Comparison of ENCODE assay signal across 25 cellular contexts in the genomic region with DNA sequence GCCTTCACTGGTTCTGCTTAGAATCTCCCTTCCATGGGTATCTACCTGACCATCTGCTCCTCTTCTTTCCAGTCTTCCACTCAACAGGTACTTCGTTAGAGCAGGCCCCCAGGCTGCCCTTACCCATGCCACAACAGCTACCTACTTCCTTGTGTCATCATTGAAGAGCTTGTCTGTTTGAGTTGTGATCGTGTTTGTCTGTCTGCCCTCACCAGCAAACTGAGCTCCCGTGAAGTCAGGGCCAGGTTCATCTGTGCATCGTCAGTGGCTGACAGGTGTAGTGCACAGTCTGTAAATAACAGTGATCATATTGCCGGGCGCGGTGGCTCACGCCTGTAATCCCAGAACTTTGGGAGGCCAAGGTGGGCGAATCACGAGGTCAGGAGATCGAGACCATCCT. TPM values are rescaled to one million over a fixed set of nuclear protein-coding genes. Genes with fewer than 3 reads are reported as not detected.
DNase-seq lines count a peak whose midpoint lies in the region; ATAC-seq and TF ChIP-seq lines count a peak whose summit lies in the region.
"Had no signal": no experiment of that assay in that cellular context is flagged by ENCODE, and none has a peak within 500 bp of the region (broad histone marks: within the 10 kb centered on the region; RNA-seq: fewer than 3 reads in every experiment).

No MANE protein-coding gene starts in this region.

- DNase-seq in activated T-cell treated with anti-CD3 and anti-CD28 coated beads, Interleukin-2, amount 50 U/mL, for 24 hours: no peak
- no peak for DNase-seq in activated T-cell treated with anti-CD3 and anti-CD28 coated beads for 4 hours
- no peak for DNase-seq in T-helper 17 cell
- no peak for DNase-seq in nephron progenitor cell
- DNase-seq in activated CD4-positive, alpha-beta T cell treated with anti-CD3 and anti-CD28 coated beads, Interleukin-2, amount 10 ng/mL, durations not matched to agents 7 days and 5 days: no peak
- no peak for DNase-seq in A172 (ENCODE audit: low spot score)
- DNase-seq: activated B cell treated with CpG ODN at 0.5 μM for 24 hours; activated CD4-positive, alpha-beta T cell treated with anti-CD3 and anti-CD28 coated beads, Interleukin-2, amount 50 U/mL, for 1 hour; activated naive CD4-positive, alpha-beta T cell; activated T-cell treated with anti-CD3 and anti-CD28 coated beads, Interleukin-2, amount 50 U/mL, for 48 hours; CD4-positive, alpha-beta T cell; EL; hypothalamus; left cardiac atrium; NCI-H1092 treated with DMSO at 0.1 percent for 48 hours; NCI-H187; pancreas; stimulated activated CD4-positive, alpha-beta T cell treated with anti-CD3 and anti-CD28 coated beads, Interleukin-1b, Interleukin-23, amount 100 ng/mL, for 48 hours; T-helper 1 cell had no signal

- no peak overlapping the region for H3K4me3 ChIP-seq in HEK293 (ENCODE audit: low read depth, low read length)
- H3K4me3 ChIP-seq: GM23338, neural progenitor cell, pancreas, thoracic aorta had no signal

- TF ChIP-seq CTCF in HEK293 (tag by site-specific recombination; IDR thresholded peaks at IDR 0.05): no peak
- TF ChIP-seq CTCF in nephron progenitor cell (IDR thresholded peaks at IDR 0.05): no peak

- H3K27ac ChIP-seq in HEK293 (ENCODE audit: extremely low read depth, low read depth, low read length): no peak overlapping the region
- H3K27ac ChIP-seq: neural progenitor cell, pancreas, thoracic aorta had no signal

- ATAC-seq in T-helper 17 cell (no peak), GM19467 (IDR thresholded peaks at IDR 0.05; ENCODE audit: unreplicated experiment) (no peak)
- ATAC-seq: GM23338, left cardiac atrium, pancreas had no signal

- POLR2A ChIA-PET in HEK293 (lab: Yijun Ruan, JAX): interaction anchor here (0.7 kb wide), 1 partner anchor 67 kb away, joined by 8 read pairs; no protein-coding TSS in a partner anchor
- POLR2A ChIA-PET in activated CD4-positive, alpha-beta T cell treated with anti-CD3 and anti-CD28 coated beads, Interleukin-2, amount 10 ng/mL, durations not matched to agents 7 days and 5 days (lab: Charles Lee): no interaction called here

- no peaks in the 10 kb centered on the region for H3K4me1 ChIP-seq in HEK293 (ENCODE audit: control insufficient read depth, insufficient read depth, low read length)

- H3K27me3 Mint-ChIP-seq in activated T-cell treated with anti-CD3 and anti-CD28 coated beads, Interleukin-2, amount 50 U/mL, for 24 hours: no peaks in the 10 kb centered on the region
- H3K27me3 Mint-ChIP-seq in T-helper 17 cell (no peaks in the 10 kb centered on the region), nephron progenitor cell (ENCODE audit: low read depth, poor library complexity) (peaks cover 6% of the 10 kb centered on the region)
- no peaks in the 10 kb centered on the region for H3K27me3 Mint-ChIP-seq in activated CD4-positive, alpha-beta T cell treated with anti-CD3 and anti-CD28 coated beads, Interleukin-2, amount 10 ng/mL, durations not matched to agents 7 days and 5 days
- H3K27me3 Mint-ChIP-seq: activated B cell treated with CpG ODN at 0.5 μM for 24 hours; CD4-positive, alpha-beta T cell; stimulated activated naive CD8-positive, alpha-beta T cell treated with anti-CD3 and anti-CD28 coated beads, Interleukin-15, Interleukin-2, amounts not matched to agents 100 ng/mL and 50 ng/mL, for 24 hours had no signal

- peaks cover 40% of the 10 kb centered on the region for H3K36me3 Mint-ChIP-seq in activated T-cell treated with anti-CD3 and anti-CD28 coated beads, Interleukin-2, amount 50 U/mL, for 24 hours (ENCODE audit: low read depth)
- H3K36me3 Mint-ChIP-seq in T-helper 17 cell (ENCODE audit: low read depth) (peaks cover 7% of the 10 kb centered on the region), nephron progenitor cell (ENCODE audit: low read depth) (peaks cover 57% of the 10 kb centered on the region)
- peaks cover 13% of the 10 kb centered on the region for H3K36me3 Mint-ChIP-seq in activated CD4-positive, alpha-beta T cell treated with anti-CD3 and anti-CD28 coated beads, Interleukin-2, amount 10 ng/mL, durations not matched to agents 7 days and 5 days (ENCODE audit: low read depth)

- H3K27ac Mint-ChIP-seq in activated T-cell treated with anti-CD3 and anti-CD28 coated beads, Interleukin-2, amount 50 U/mL, for 24 hours: peak overlapping the region; percentile 58
- peak overlapping the region; percentile 39 for H3K27ac Mint-ChIP-seq in T-helper 17 cell
- H3K27ac Mint-ChIP-seq in nephron progenitor cell: peak overlapping the region; percentile 86
- no peak overlapping the region for H3K27ac Mint-ChIP-seq in activated CD4-positive, alpha-beta T cell treated with anti-CD3 and anti-CD28 coated beads, Interleukin-2, amount 10 ng/mL, durations not matched to agents 7 days and 5 days
- H3K27ac Mint-ChIP-seq: activated B cell treated with CpG ODN at 0.5 μM for 24 hours; CD4-positive, alpha-beta T cell; neural progenitor cell; stimulated activated naive CD8-positive, alpha-beta T cell treated with anti-CD3 and anti-CD28 coated beads, Interleukin-15, Interleukin-2, amounts not matched to agents 100 ng/mL and 50 ng/mL, for 24 hours had no signal

- CTCF ChIA-PET in HEK293 (lab: Yijun Ruan, JAX): no interaction called here
- CTCF ChIA-PET in activated CD4-positive, alpha-beta T cell treated with anti-CD3 and anti-CD28 coated beads, Interleukin-2, amount 10 ng/mL, durations not matched to agents 7 days and 5 days (lab: Charles Lee): interaction anchor here (0.6 kb wide), 1 partner anchor 436 kb away, joined by 6 read pairs; no protein-coding TSS in a partner anchor

- peaks cover 45% of the 10 kb centered on the region for H3K4me1 Mint-ChIP-seq in activated T-cell treated with anti-CD3 and anti-CD28 coated beads, Interleukin-2, amount 50 U/mL, for 24 hours (ENCODE audit: low read depth)
- H3K4me1 Mint-ChIP-seq in T-helper 17 cell (peaks cover 24% of the 10 kb centered on the region), nephron progenitor cell (peaks cover 34% of the 10 kb centered on the region)
- H3K4me1 Mint-ChIP-seq in activated CD4-positive, alpha-beta T cell treated with anti-CD3 and anti-CD28 coated beads, Interleukin-2, amount 10 ng/mL, durations not matched to agents 7 days and 5 days: peaks cover 28% of the 10 kb centered on the region

- H3K4me3 Mint-ChIP-seq in activated T-cell treated with anti-CD3 and anti-CD28 coated beads, Interleukin-2, amount 50 U/mL, for 24 hours: no peak overlapping the region
- peak overlapping the region; percentile 25 for H3K4me3 Mint-ChIP-seq in T-helper 17 cell
- no peak overlapping the region for H3K4me3 Mint-ChIP-seq in nephron progenitor cell
- no peak overlapping the region for H3K4me3 Mint-ChIP-seq in activated CD4-positive, alpha-beta T cell treated with anti-CD3 and anti-CD28 coated beads, Interleukin-2, amount 10 ng/mL, durations not matched to agents 7 days and 5 days
- H3K4me3 Mint-ChIP-seq: activated B cell treated with CpG ODN at 0.5 μM for 24 hours; CD4-positive, alpha-beta T cell; GM23338; neural progenitor cell; stimulated activated naive CD8-positive, alpha-beta T cell treated with anti-CD3 and anti-CD28 coated beads, Interleukin-15, Interleukin-2, amounts not matched to agents 100 ng/mL and 50 ng/mL, for 24 hours had no signal

- H3K9me3 ChIP-seq in HEK293 (ENCODE audit: control insufficient read depth, insufficient read depth, low read depth, low read length) (no peaks in the 10 kb centered on the region), T-helper 17 cell (ENCODE audit: control insufficient read depth, low read length, poor library complexity, severe bottlenecking) (no peaks in the 10 kb centered on the region)
- H3K9me3 ChIP-seq: pancreas, thoracic aorta had no signal

- peaks cover 11 to 18% of the 10 kb centered on the region in 2 experiments; a peak in 2 of 3 replicates for H3K36me3 ChIP-seq in HEK293 (ENCODE audit: control insufficient read depth in 2 of 2, insufficient read depth in 1 of 2, low read length in 2 of 2)
- H3K36me3 ChIP-seq: neural progenitor cell, pancreas, thoracic aorta had no signal

- H3K9me3 Mint-ChIP-seq in activated T-cell treated with anti-CD3 and anti-CD28 coated beads, Interleukin-2, amount 50 U/mL, for 24 hours: no peaks in the 10 kb centered on the region
- no peaks in the 10 kb centered on the region for H3K9me3 Mint-ChIP-seq in nephron progenitor cell
- no peaks in the 10 kb centered on the region for H3K9me3 Mint-ChIP-seq in activated CD4-positive, alpha-beta T cell treated with anti-CD3 and anti-CD28 coated beads, Interleukin-2, amount 10 ng/mL, durations not matched to agents 7 days and 5 days
- H3K9me3 Mint-ChIP-seq: activated B cell treated with CpG ODN at 0.5 μM for 24 hours; CD4-positive, alpha-beta T cell; GM23338; stimulated activated naive CD8-positive, alpha-beta T cell treated with anti-CD3 and anti-CD28 coated beads, Interleukin-15, Interleukin-2, amounts not matched to agents 100 ng/mL and 50 ng/mL, for 24 hours had no signal

TF ChIP-seq in HEK293, 187 proteins besides CTCF, POLR2A, EP300 and RAD21:
- no peak for TF ChIP-seq ZNF10 (tag by site-specific recombination; IDR thresholded peaks at IDR 0.05)
- peak; percentile 26; the same call in 1 of the 2 replicates for TF ChIP-seq SCRT2 (tag by site-specific recombination; IDR thresholded peaks at IDR 0.05)
- no peak for TF ChIP-seq ZFHX2 (tag by site-specific recombination; conservative IDR thresholded peaks at IDR 0.05)

RNA-seq across cellular contexts. Expression of a gene that starts 5.0 kb away (rescaled TPM):
- total RNA-seq in T-helper 17 cell: 10 to 100 TPM; 32.7 to 42.5 TPM
- 10 to 100 TPM; 35.4 to 38.6 TPM for total RNA-seq in activated CD4-positive, alpha-beta T cell treated with anti-CD3 and anti-CD28 coated beads, Interleukin-2, amount 10 ng/mL, durations not matched to agents 7 days and 5 days
- total RNA-seq in A172 (2014; rRNA removed; shearing (Covaris generic)): 67.5 and 75.5 TPM in 2 replicates

RNA-seq across cellular contexts. Expression of a gene that starts 17.7 kb away (rescaled TPM):
- total RNA-seq in T-helper 17 cell: 1 to 10 TPM; 6.8 to 9.5 TPM
- 10 to 100 TPM; 11.8 to 14.9 TPM for total RNA-seq in activated CD4-positive, alpha-beta T cell treated with anti-CD3 and anti-CD28 coated beads, Interleukin-2, amount 10 ng/mL, durations not matched to agents 7 days and 5 days
- 23.3 and 26.9 TPM in 2 replicates for total RNA-seq in A172 (2014; rRNA removed; shearing (Covaris generic))
